Comparison of ENCODE assay signal across 17 cellular contexts in genomic region chr3:134066539-134067310, GRCh38. TPM values are rescaled to one million over a fixed set of nuclear protein-coding genes. Genes with fewer than 3 reads are reported as not detected.
A peak's percentile ranks its signal among the peaks of the same experiment; 100 is the strongest.
DNase-seq lines count a peak whose midpoint lies in the region; ATAC-seq and TF ChIP-seq lines count a peak whose summit lies in the region.
"Had no signal": no experiment of that assay in that cellular context is flagged by ENCODE, and none has a peak within 500 bp of the region (broad histone marks: within the 10 kb centered on the region; RNA-seq: fewer than 3 reads in every experiment).

No MANE protein-coding gene starts in this region.

- H3K36me3 ChIP-seq in adrenal gland (replicated peaks in 1 of 2): no peaks in the 10 kb centered on the region
- no peaks in the 10 kb centered on the region for H3K36me3 ChIP-seq in gastroesophageal sphincter
- no peaks in the 10 kb centered on the region for H3K36me3 ChIP-seq in tibial nerve
- H3K36me3 ChIP-seq: thoracic aorta had no signal

- no peaks in the 10 kb centered on the region for H3K9me3 ChIP-seq in adrenal gland (replicated peaks in 1 of 3)
- H3K9me3 ChIP-seq in gastroesophageal sphincter: no peaks in the 10 kb centered on the region
- H3K9me3 ChIP-seq in tibial nerve: no peaks in the 10 kb centered on the region
- H3K9me3 ChIP-seq: thoracic aorta had no signal

- H3K27ac ChIP-seq in adrenal gland (peak overlapping the region in 2 of 5 donors; percentile 17 to 83), gastroesophageal sphincter (peak overlapping the region in 3 of 4 donors; percentile 38 to 45 (median 43)), tibial nerve (peak overlapping the region in 3 of 4 donors; percentile 19 to 79 (median 39))
- H3K27ac ChIP-seq: epithelial cell of prostate, thoracic aorta, VCaP had no signal

- TF ChIP-seq EP300 in gastroesophageal sphincter (IDR thresholded peaks at IDR 0.05) (no peak), tibial nerve (IDR thresholded peaks at IDR 0.05) (peak in 1 of 2 donors; percentile 65)

- peak in 6 of 7 donors; percentile 39 to 80 (median 52) for DNase-seq in adrenal gland
- peak; percentile 84 for DNase-seq in mesenteric fat pad (ENCODE audit: low spot score)
- no peak for DNase-seq in tibial nerve (ENCODE audit: low spot score in 2 of 2)
- no peak for DNase-seq in dedifferentiated amniotic fluid mesenchymal stem cell (ENCODE audit: extremely low spot score)
- DNase-seq in foreskin melanocyte: no peak
- no peak for DNase-seq in activated T-cell treated with anti-CD3 and anti-CD28 coated beads for 4 hours
- no peak for DNase-seq in SHP77 treated with DMSO at 0.1 percent for 48 hours (lab: John Stamatoyannopoulos, UW)
- DNase-seq: central memory CD4-positive, alpha-beta T cell; mesendoderm; NCI-H1694; NCI-H510A treated with DMSO at 0.1 percent for 48 hours; nucleus accumbens; PC-3 had no signal

- TF ChIP-seq POLR2A in adrenal gland (IDR thresholded peaks at IDR 0.05) (no peak), gastroesophageal sphincter (IDR thresholded peaks at IDR 0.05) (no peak), tibial nerve (IDR thresholded peaks at IDR 0.05) (no peak)

- WGBS in adrenal gland, 4 donors: 61 to 82% (median 75%) methylated on average over 4 to 6 of the region's 6 CpGs
- WGBS in gastroesophageal sphincter (ENCODE audit: low coverage in 1 of 2), 2 donors: 70 to 100% methylated on average over 1 to 2 of the region's 6 CpGs
- 45 to 62% methylated on average over 3 to 4 of the region's 6 CpGs for WGBS in tibial nerve, 2 donors

- H3K4me1 ChIP-seq in adrenal gland (replicated peaks in 1 of 2) (no peaks in the 10 kb centered on the region), gastroesophageal sphincter (peaks cover 0 to 9% (median 0%) of the 10 kb centered on the region in 3 donors), tibial nerve (peaks cover 0 to 39% (median 5%) of the 10 kb centered on the region in 4 donors)

- no peak for TF ChIP-seq CTCF in adrenal gland (IDR thresholded peaks at IDR 0.05)
- no peak for TF ChIP-seq CTCF in gastroesophageal sphincter (IDR thresholded peaks at IDR 0.05)
- TF ChIP-seq CTCF in tibial nerve (IDR thresholded peaks at IDR 0.05): no peak

- H3K27me3 ChIP-seq in adrenal gland (no peaks in the 10 kb centered on the region), gastroesophageal sphincter (no peaks in the 10 kb centered on the region), tibial nerve (no peaks in the 10 kb centered on the region)

- ATAC-seq in gastroesophageal sphincter: peak; percentile 65
- ATAC-seq: PC-3 had no signal

- intact Hi-C loops in adrenal gland (cut with DNase I): no loop called here

- no peak overlapping the region for H3K4me3 ChIP-seq in adrenal gland
- H3K4me3 ChIP-seq in gastroesophageal sphincter: no peak overlapping the region
- H3K4me3 ChIP-seq in tibial nerve: no peak overlapping the region
- H3K4me3 ChIP-seq: thoracic aorta had no signal

RNA-seq across cellular contexts. Expression of gene SLCO2A1, which starts 37.0 kb away (rescaled TPM):
- 100 to 1,000 TPM in 2 of 8 donors, 10 to 100 TPM in 6; 13.4 to 141 (median 38.3) TPM for total RNA-seq in adrenal gland
- polyA plus RNA-seq in adrenal gland: 10 to 100 TPM; 21.0 to 67.8 (median 25.4) TPM
- total RNA-seq in gastroesophageal sphincter: 10 to 100 TPM in 3 of 4 donors, 1 to 10 TPM in 1; 7.8 to 12.0 (median 11.1) TPM
- total RNA-seq in mesenteric fat pad: 40.1 TPM
- total RNA-seq in tibial nerve: 10 to 100 TPM in 3 of 4 donors, 1 to 10 TPM in 1; 8.8 to 22.9 (median 12.2) TPM
- total RNA-seq: PC-3 had no signal

Comparison
In these comparisons a context has a peak if more than half of its experiments do, and no peak if none do; other contexts are left out.
1. DNase-seq: peak in adrenal gland (6 of 7) and mesenteric fat pad (single experiment); none in tibial nerve (0 of 2), dedifferentiated amniotic fluid mesenchymal stem cell (single experiment), foreskin melanocyte (single experiment), activated T-cell treated with anti-CD3 and anti-CD28 coated beads for 4 hours (single experiment) and SHP77 treated with DMSO at 0.1 percent for 48 hours (single experiment).